Comparison of ENCODE assay signal across 16 cellular contexts in the genomic region with DNA sequence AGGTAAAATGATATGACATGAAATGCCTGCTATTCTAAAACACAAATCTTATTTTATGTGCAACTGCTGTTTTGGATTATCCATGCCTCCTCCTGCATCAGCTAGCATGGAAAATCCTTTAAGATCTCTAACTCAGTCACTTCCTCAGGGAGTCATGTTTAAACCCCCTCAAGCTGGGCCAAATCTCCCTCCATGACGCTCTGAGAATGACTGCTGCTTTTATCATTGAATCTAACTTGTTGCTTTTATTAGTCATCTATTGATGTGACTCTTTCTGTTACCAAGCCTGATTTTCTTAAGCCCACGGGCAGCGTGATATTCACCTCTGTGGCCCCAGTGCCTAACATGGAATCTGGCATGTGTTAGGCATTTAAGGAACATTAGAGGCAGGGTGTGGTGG.
DNase-seq lines count a peak whose midpoint lies in the region; ATAC-seq and TF ChIP-seq lines count a peak whose summit lies in the region.
"Had no signal": no experiment of that assay in that cellular context is flagged by ENCODE, and none has a peak within 500 bp of the region (broad histone marks: within the 10 kb centered on the region; RNA-seq: fewer than 3 reads in every experiment).

No MANE protein-coding gene starts in this region.

- H3K9me3 Mint-ChIP-seq in HFFc6: peaks cover 30% of the 10 kb centered on the region
- H3K9me3 Mint-ChIP-seq in stimulated activated naive CD8-positive, alpha-beta T cell treated with anti-CD3 and anti-CD28 coated beads, Interleukin-15, amount 100 ng/mL, for 72 hours: peaks cover 3 to 15% of the 10 kb centered on the region in 2 donors

- TF ChIP-seq CTCF in AG10803 (conservative IDR thresholded peaks at IDR 0.05; ENCODE audit: low read length) (no peak), HFFc6 (IDR thresholded peaks at IDR 0.05) (no peak), astrocyte of the spinal cord (IDR thresholded peaks at IDR 0.05; ENCODE audit: low read depth, low read length) (no peak), omental fat pad (IDR thresholded peaks at IDR 0.05) (no peak), ovary (IDR thresholded peaks at IDR 0.05) (no peak)

- H3K4me1 Mint-ChIP-seq in HFFc6 (ENCODE audit: low read depth): no peaks in the 10 kb centered on the region; the same call in 1 of the 2 replicates
- H3K4me1 Mint-ChIP-seq in stimulated activated naive CD8-positive, alpha-beta T cell treated with anti-CD3 and anti-CD28 coated beads, Interleukin-15, amount 100 ng/mL, for 72 hours: no peaks in the 10 kb centered on the region

- no peak for TF ChIP-seq POLR2A in ovary (IDR thresholded peaks at IDR 0.05)

- peaks cover 6% of the 10 kb centered on the region for H3K4me1 ChIP-seq in ovary (ENCODE audit: insufficient read depth)
- H3K4me1 ChIP-seq: BE2C had no signal

- no peak overlapping the region for H3K27ac Mint-ChIP-seq in HFFc6
- no peak overlapping the region for H3K27ac Mint-ChIP-seq in stimulated activated naive CD8-positive, alpha-beta T cell treated with anti-CD3 and anti-CD28 coated beads, Interleukin-15, amount 100 ng/mL, for 72 hours

- WGBS in ovary, 3 donors: 90 to 92% (median 92%) methylated on average over 3 of the region's 3 CpGs

- H3K36me3 ChIP-seq in ovary: no peaks in the 10 kb centered on the region
- H3K36me3 ChIP-seq: ascending aorta, BE2C, upper lobe of right lung had no signal

- DNase-seq in AG10803 (ENCODE audit: low read depth): peak; percentile 15
- peak; percentile 6 for DNase-seq in HFFc6
- DNase-seq in astrocyte of the spinal cord (ENCODE audit: low read depth, low spot score): peak; percentile 80
- peak; percentile 26 for DNase-seq in hepatic stellate cell (ENCODE audit: low spot score)
- no peak for DNase-seq in stimulated activated naive CD8-positive, alpha-beta T cell treated with anti-CD3 and anti-CD28 coated beads, Interleukin-15, amount 100 ng/mL, for 72 hours
- no peak for DNase-seq in omental fat pad (ENCODE audit: low spot score)
- DNase-seq in NOMO-1 (lab: John Stamatoyannopoulos, UW; ENCODE audit: unreplicated experiment in 2 of 2): no peak
- DNase-seq in ovary: no peak
- DNase-seq: activated effector memory CD4-positive, alpha-beta T cell treated with Interleukin-2 at 50 U/mL for 16 hours; BE2C; NCI-H2081; nephron progenitor cell; SIG-M5; stimulated activated naive CD4-positive, alpha-beta T cell treated with Interleukin-2 at 50 U/mL for 16 hours; upper lobe of right lung had no signal

- H3K36me3 Mint-ChIP-seq in HFFc6 (ENCODE audit: low read depth): no peaks in the 10 kb centered on the region; the same call in 1 of the 2 replicates

- no peak overlapping the region for H3K4me3 ChIP-seq in AG10803 (ENCODE audit: low read length)
- H3K4me3 ChIP-seq in astrocyte of the spinal cord (ENCODE audit: low read depth, low read length): no peak overlapping the region
- no peak overlapping the region for H3K4me3 ChIP-seq in ovary
- H3K4me3 ChIP-seq: ascending aorta, upper lobe of right lung had no signal

- no peak for ATAC-seq in stimulated activated naive CD8-positive, alpha-beta T cell treated with anti-CD3 and anti-CD28 coated beads, Interleukin-15, amount 100 ng/mL, for 72 hours
- no peak for ATAC-seq in omental fat pad (ENCODE audit: low FRiP score)
- ATAC-seq: upper lobe of right lung had no signal

- in situ Hi-C loops in astrocyte of the spinal cord (cut with HindIII; ENCODE audit: low sequenced_read_pairs): no loop called here

- 0 out of 2 replicates have a peak, but pooled peaks cover 2% of the 10 kb centered on the region for H3K27me3 Mint-ChIP-seq in HFFc6 (ENCODE audit: insufficient read depth)
- H3K27me3 Mint-ChIP-seq in stimulated activated naive CD8-positive, alpha-beta T cell treated with anti-CD3 and anti-CD28 coated beads, Interleukin-15, amount 100 ng/mL, for 72 hours: no peaks in the 10 kb centered on the region

- H3K27ac ChIP-seq in ovary: no peak overlapping the region
- H3K27ac ChIP-seq: ascending aorta, upper lobe of right lung had no signal

- no peaks in the 10 kb centered on the region for H3K9me3 ChIP-seq in ovary
- H3K9me3 ChIP-seq: ascending aorta, BE2C, upper lobe of right lung had no signal

- H3K27me3 ChIP-seq in ovary: no peaks in the 10 kb centered on the region
- H3K27me3 ChIP-seq: ascending aorta, BE2C, upper lobe of right lung had no signal

- TF ChIP-seq EP300 in ovary (IDR thresholded peaks at IDR 0.05): no peak

- H3K4me3 Mint-ChIP-seq in HFFc6: no peak overlapping the region
- no peak overlapping the region for H3K4me3 Mint-ChIP-seq in stimulated activated naive CD8-positive, alpha-beta T cell treated with anti-CD3 and anti-CD28 coated beads, Interleukin-15, amount 100 ng/mL, for 72 hours
- H3K4me3 Mint-ChIP-seq: nephron progenitor cell had no signal

- intact Hi-C loops in ovary (cut with DNase I): no loop called here

Comparison
In these comparisons a context has a peak if more than half of its experiments do, and no peak if none do; other contexts are left out.
1. DNase-seq: peak in AG10803 (single experiment), HFFc6 (single experiment), astrocyte of the spinal cord (single experiment) and hepatic stellate cell (single experiment); none in stimulated activated naive CD8-positive, alpha-beta T cell treated with anti-CD3 and anti-CD28 coated beads, Interleukin-15, amount 100 ng/mL, for 72 hours (0 of 2), omental fat pad (single experiment), NOMO-1 (0 of 2) and ovary (0 of 5).